ENCODE assay signal across 10 cellular contexts in the genomic region with DNA sequence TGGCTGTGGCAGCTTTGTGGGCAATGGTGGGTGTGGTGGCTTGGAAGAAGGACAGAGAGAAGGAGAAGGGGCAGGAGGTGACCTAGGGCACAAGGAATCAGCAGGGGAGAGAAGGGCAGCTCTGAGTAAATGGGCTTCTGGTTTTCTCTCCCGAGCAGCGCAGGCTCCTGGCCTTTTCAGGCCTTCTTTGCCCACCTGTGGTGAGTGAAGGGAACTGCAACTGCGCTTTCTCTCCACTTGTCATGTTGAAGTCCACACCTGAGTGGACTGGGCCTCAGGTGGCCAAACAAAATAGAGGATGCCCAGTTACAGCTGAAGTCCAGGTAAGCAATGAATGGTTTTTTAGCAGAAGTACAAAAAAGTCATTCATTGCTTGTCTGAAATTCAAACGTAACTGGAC. TPM values are rescaled to one million over a fixed set of nuclear protein-coding genes. Genes with fewer than 3 reads are reported as not detected.
DNase-seq lines count a peak whose midpoint lies in the region; ATAC-seq, FAIRE-seq and TF ChIP-seq lines count a peak whose summit lies in the region.
"Had no signal": no experiment of that assay in that cellular context is flagged by ENCODE, and none has a peak within 500 bp of the region (broad histone marks: within the 10 kb centered on the region; RNA-seq: fewer than 3 reads in every experiment).

No MANE protein-coding gene starts in this region.

- H3K27me3 ChIP-seq in DOHH2 (ENCODE audit: control insufficient read depth, low read length), result peaks cover 21% of the 10 kb centered on the region
- peaks cover 6% of the 10 kb centered on the region for H3K27me3 ChIP-seq in astrocyte (ENCODE audit: insufficient read depth, low read length)
- no peaks in the 10 kb centered on the region for H3K27me3 ChIP-seq in ascending aorta
- no peaks in the 10 kb centered on the region for H3K27me3 ChIP-seq in CD8-positive, alpha-beta T cell (ENCODE audit: insufficient read depth, low read length)

- CTCF ChIA-PET in CD8-positive, alpha-beta T cell (lab: Charles Lee), result interaction anchor here (0.7 to 2.3 kb wide), 3 partner anchors 53 to 217 kb away, joined by 3 to 7 read pairs (median 3); no protein-coding TSS in a partner anchor

- ATAC-seq in mucosa of descending colon (peak; percentile 44), HG02610 (IDR thresholded peaks at IDR 0.05; ENCODE audit: unreplicated experiment) (no peak)
- no peak for ATAC-seq in CD8-positive, alpha-beta T cell
- ATAC-seq: activated naive CD4-positive, alpha-beta T cell treated with anti-CD3 and anti-CD28 coated beads, Interleukin-2, amount 50 U/mL, for 72 hours had no signal

- H3K9me3 Mint-ChIP-seq in astrocyte (ENCODE audit: unreplicated experiment), result no peaks in the 10 kb centered on the region
- no peaks in the 10 kb centered on the region for H3K9me3 Mint-ChIP-seq in CD8-positive, alpha-beta T cell
- H3K9me3 Mint-ChIP-seq: activated naive CD4-positive, alpha-beta T cell treated with anti-CD3 and anti-CD28 coated beads, Interleukin-2, amount 50 U/mL, for 72 hours had no signal

- no peaks in the 10 kb centered on the region for H3K79me2 ChIP-seq in DOHH2 (ENCODE audit: control insufficient read depth, low read length)
- H3K79me2 ChIP-seq in astrocyte (ENCODE audit: insufficient read depth, low read length), result no peaks in the 10 kb centered on the region

- H3K4me2 ChIP-seq in DOHH2 (ENCODE audit: low read length) (no peak overlapping the region), astrocyte (ENCODE audit: low read length) (no peak overlapping the region)

- H3K9ac ChIP-seq in astrocyte (ENCODE audit: low read length), result no peak overlapping the region

- peaks cover 2% of the 10 kb centered on the region for H3K36me3 Mint-ChIP-seq in astrocyte (ENCODE audit: low read depth, unreplicated experiment)
- H3K36me3 Mint-ChIP-seq in CD8-positive, alpha-beta T cell, result no peaks in the 10 kb centered on the region
- H3K36me3 Mint-ChIP-seq: activated naive CD4-positive, alpha-beta T cell treated with anti-CD3 and anti-CD28 coated beads, Interleukin-2, amount 50 U/mL, for 72 hours had no signal

- H4K20me1 ChIP-seq in DOHH2 (ENCODE audit: control insufficient read depth, insufficient read depth, low read depth, low read length) (no peaks in the 10 kb centered on the region), astrocyte (ENCODE audit: insufficient read depth, low read length) (no peaks in the 10 kb centered on the region)

- H3K9me2 ChIP-seq in DOHH2 (replicated peaks; ENCODE audit: control insufficient read depth, low read length), result no peaks in the 10 kb centered on the region

- no peaks in the 10 kb centered on the region for H3F3A ChIP-seq in DOHH2 (ENCODE audit: control insufficient read depth, insufficient read depth)

- H3K36me3 ChIP-seq in DOHH2 (ENCODE audit: control insufficient read depth, low read length), result no peaks in the 10 kb centered on the region
- no peaks in the 10 kb centered on the region for H3K36me3 ChIP-seq in astrocyte (ENCODE audit: insufficient read depth, low read length)
- no peaks in the 10 kb centered on the region for H3K36me3 ChIP-seq in mucosa of descending colon (ENCODE audit: low read depth)
- H3K36me3 ChIP-seq in ascending aorta, result no peaks in the 10 kb centered on the region
- no peaks in the 10 kb centered on the region for H3K36me3 ChIP-seq in CD8-positive, alpha-beta T cell (ENCODE audit: insufficient read depth, low read length)

- H2AFZ ChIP-seq in astrocyte (ENCODE audit: low read depth, low read length), result no peak overlapping the region

- no peaks in the 10 kb centered on the region for H3K9me3 ChIP-seq in DOHH2 (ENCODE audit: control insufficient read depth, insufficient read depth, low read length)
- no peaks in the 10 kb centered on the region for H3K9me3 ChIP-seq in astrocyte (ENCODE audit: insufficient read depth, low read depth, low read length)
- no peaks in the 10 kb centered on the region for H3K9me3 ChIP-seq in mucosa of descending colon
- no peaks in the 10 kb centered on the region for H3K9me3 ChIP-seq in ascending aorta
- H3K9me3 ChIP-seq in CD8-positive, alpha-beta T cell (ENCODE audit: low read length), result no peaks in the 10 kb centered on the region

- no peak for DNase-seq in astrocyte (ENCODE audit: low read depth)
- peak in 1 of 3 donors; percentile 5 for DNase-seq in mucosa of descending colon
- no peak for DNase-seq in NK-92 treated with Interleukin-12 subunit alpha and Interleukin-12 subunit beta, amount 100 ng/mL, for 24 hours (lab: John Stamatoyannopoulos, UW)
- DNase-seq in ascending aorta (ENCODE audit: low spot score in 2 of 2), result no peak
- no peak for DNase-seq in CD8-positive, alpha-beta T cell

- TF ChIP-seq CTCF in DOHH2 (IDR thresholded peaks at IDR 0.05; ENCODE audit: low read depth, low read length, poor library complexity, severe bottlenecking), result peak; percentile 55
- peak; percentile 56 for TF ChIP-seq CTCF in LNCAP (IDR thresholded peaks at IDR 0.05)
- peak; percentile 21 for TF ChIP-seq CTCF in astrocyte (IDR thresholded peaks at IDR 0.05; ENCODE audit: insufficient read depth, low read depth, low read length)
- TF ChIP-seq CTCF in mucosa of descending colon (IDR thresholded peaks at IDR 0.05), result no peak
- TF ChIP-seq CTCF in ascending aorta (IDR thresholded peaks at IDR 0.05), result peak in 1 of 3 experiments; percentile 8
- no peak for TF ChIP-seq CTCF in CD8-positive, alpha-beta T cell (IDR thresholded peaks at IDR 0.05)

- H3K27ac Mint-ChIP-seq in astrocyte (ENCODE audit: unreplicated experiment), result no peak overlapping the region
- H3K27ac Mint-ChIP-seq in CD8-positive, alpha-beta T cell, result no peak overlapping the region
- H3K27ac Mint-ChIP-seq: activated naive CD4-positive, alpha-beta T cell treated with anti-CD3 and anti-CD28 coated beads, Interleukin-2, amount 50 U/mL, for 72 hours had no signal

- no peak overlapping the region for H3K4me3 ChIP-seq in DOHH2 (ENCODE audit: low read length)
- H3K4me3 ChIP-seq in astrocyte (ENCODE audit: insufficient read depth, low read depth, low read length), result no peak overlapping the region
- no peak overlapping the region for H3K4me3 ChIP-seq in mucosa of descending colon
- no peak overlapping the region for H3K4me3 ChIP-seq in ascending aorta
- no peak overlapping the region for H3K4me3 ChIP-seq in CD8-positive, alpha-beta T cell (ENCODE audit: low read depth, low read length)

- intact Hi-C loops in mucosa of descending colon (cut with DNase I, micrococcal nuclease), result no loop called here
- intact Hi-C loops in ascending aorta (cut with DNase I), result no loop called here
- intact Hi-C loops in CD8-positive, alpha-beta T cell (cut with DNase I, micrococcal nuclease), result no loop called here

- H3K4me1 ChIP-seq in DOHH2 (ENCODE audit: control insufficient read depth, low read length), result no peaks in the 10 kb centered on the region
- no peaks in the 10 kb centered on the region for H3K4me1 ChIP-seq in astrocyte (ENCODE audit: insufficient read depth, low read length)
- H3K4me1 ChIP-seq in mucosa of descending colon (ENCODE audit: low read depth), result no peaks in the 10 kb centered on the region
- H3K4me1 ChIP-seq in ascending aorta, result no peaks in the 10 kb centered on the region
- H3K4me1 ChIP-seq in CD8-positive, alpha-beta T cell (ENCODE audit: insufficient read depth, low read length), result no peaks in the 10 kb centered on the region

- no peak for FAIRE-seq in astrocyte (lab: Jason Lieb, UNC)

- peaks cover 68% of the 10 kb centered on the region for H3K27me3 Mint-ChIP-seq in astrocyte (ENCODE audit: low read depth, unreplicated experiment)
- H3K27me3 Mint-ChIP-seq in CD8-positive, alpha-beta T cell (ENCODE audit: low read depth), result peaks cover 26% of the 10 kb centered on the region

- H3K4me3 Mint-ChIP-seq in astrocyte (ENCODE audit: unreplicated experiment), result no peak overlapping the region
- H3K4me3 Mint-ChIP-seq in CD8-positive, alpha-beta T cell, result no peak overlapping the region

- no peaks in the 10 kb centered on the region for H3K4me1 Mint-ChIP-seq in astrocyte (ENCODE audit: low read depth, unreplicated experiment)
- H3K4me1 Mint-ChIP-seq in CD8-positive, alpha-beta T cell (ENCODE audit: low read depth), result no peaks in the 10 kb centered on the region

- H3K27ac ChIP-seq in DOHH2 (ENCODE audit: low read depth, low read length) (no peak overlapping the region), astrocyte (ENCODE audit: low read depth, low read length) (no peak overlapping the region), ascending aorta (no peak overlapping the region)
- no peak overlapping the region for H3K27ac ChIP-seq in CD8-positive, alpha-beta T cell (ENCODE audit: low read depth, low read length)

- POLR2A ChIA-PET in CD8-positive, alpha-beta T cell (lab: Charles Lee), result no interaction called here

RNA-seq across cellular contexts. Expression of gene KCNA10, which starts 29.4 kb away (rescaled TPM):
- not detected in 2 replicates for total RNA-seq in astrocyte
- not detected for total RNA-seq in mucosa of descending colon
- total RNA-seq in ascending aorta, result not detected
- not detected for total RNA-seq in CD8-positive, alpha-beta T cell
- total RNA-seq: activated naive CD4-positive, alpha-beta T cell treated with anti-CD3 and anti-CD28 coated beads, Interleukin-2, amount 50 U/mL, for 72 hours; myocyte had no signal

RNA-seq across cellular contexts. Expression of gene KCNA2, which starts 57.8 kb away (rescaled TPM):
- 0.57 and 1.0 TPM in 2 replicates for total RNA-seq in astrocyte
- 1 to 10 TPM in 1 of 3 donors, under 1 TPM in 2; 0.12 to 4.7 (median 0.46) TPM for total RNA-seq in mucosa of descending colon
- total RNA-seq in ascending aorta, result 9.4 TPM
- under 1 TPM; 0.39 to 0.46 TPM for total RNA-seq in CD8-positive, alpha-beta T cell
- total RNA-seq: myocyte had no signal

Comparison
In these comparisons a context has a peak if more than half of its experiments do, and no peak if none do; other contexts are left out.
1. CTCF ChIP-seq: peak in DOHH2 (single experiment), LNCAP (single experiment) and astrocyte (single experiment); none in mucosa of descending colon (single experiment) and CD8-positive, alpha-beta T cell (single experiment).